ENCODE assay signal across 12 cellular contexts in genomic region chr13:48210178-48210577, GRCh38. TPM values are rescaled to one million over a fixed set of nuclear protein-coding genes. Genes with fewer than 3 reads are reported as not detected.
DNase-seq lines count a peak whose midpoint lies in the region; ATAC-seq and TF ChIP-seq lines count a peak whose summit lies in the region.
"Had no signal": no experiment of that assay in that cellular context is flagged by ENCODE, and none has a peak within 500 bp of the region (broad histone marks: within the 10 kb centered on the region; RNA-seq: fewer than 3 reads in every experiment).

No MANE protein-coding gene starts in this region.

- H3K27me3 ChIP-seq in SJCRH30, result no peaks in the 10 kb centered on the region
- H3K27me3 ChIP-seq: BE2C had no signal

- H3K9me3 ChIP-seq in SJCRH30 (replicated peaks), result no peaks in the 10 kb centered on the region
- H3K9me3 ChIP-seq: BE2C had no signal

- no peak overlapping the region for H3K27ac Mint-ChIP-seq in activated CD8-positive, alpha-beta memory T cell treated with anti-CD3 and anti-CD28 coated beads, Interleukin-2, amount 10 ng/mL, durations not matched to agents 7 days and 5 days
- H3K27ac Mint-ChIP-seq in stimulated activated memory B cell treated with anti-CD40 and anti-IgM and Interleukin-4, amounts not matched to agents 10 μg/mL and 1 μg/mL and 100 μg/mL, for 72 hours, result no peak overlapping the region
- H3K27ac Mint-ChIP-seq in WTC11, result no peak overlapping the region
- H3K27ac Mint-ChIP-seq: dendritic cell treated with granulocyte-macrophage colony-stimulating factor and Interleukin-4, amounts not matched to agents 40 ng/mL and 50 ng/mL, for 4 days had no signal

- H3K4me1 Mint-ChIP-seq in activated CD8-positive, alpha-beta memory T cell treated with anti-CD3 and anti-CD28 coated beads, Interleukin-2, amount 10 ng/mL, durations not matched to agents 7 days and 5 days, result peaks cover 20% of the 10 kb centered on the region
- no peaks in the 10 kb centered on the region for H3K4me1 Mint-ChIP-seq in stimulated activated memory B cell treated with anti-CD40 and anti-IgM and Interleukin-4, amounts not matched to agents 10 μg/mL and 1 μg/mL and 100 μg/mL, for 72 hours
- no peaks in the 10 kb centered on the region for H3K4me1 Mint-ChIP-seq in WTC11

- POLR2A ChIA-PET in WTC11 (lab: Charles Lee), result no interaction called here

- H3K36me3 ChIP-seq in SJCRH30, result no peaks in the 10 kb centered on the region
- H3K36me3 ChIP-seq: BE2C had no signal

- no peaks in the 10 kb centered on the region for H3K4me1 ChIP-seq in SJCRH30
- H3K4me1 ChIP-seq: BE2C had no signal

- no peak for DNase-seq in activated CD8-positive, alpha-beta memory T cell treated with anti-CD3 and anti-CD28 coated beads, Interleukin-2, amount 10 ng/mL, durations not matched to agents 7 days and 5 days
- no peak for DNase-seq in activated CD8-positive, alpha-beta memory T cell treated with anti-CD3 and anti-CD28 coated beads for 24 hours
- peak; percentile 81 for DNase-seq in LHCN-M2 (ENCODE audit: low read depth)
- DNase-seq in choroid plexus epithelial cell (ENCODE audit: low read depth), result peak; percentile 78
- no peak for DNase-seq in SJCRH30
- DNase-seq in cortex of kidney (lab: John Stamatoyannopoulos, UW), result no peak
- DNase-seq in WTC11 (ENCODE audit: low spot score), result no peak
- DNase-seq: BE2C, islet precursor cell had no signal

- CTCF ChIA-PET in activated CD8-positive, alpha-beta memory T cell treated with anti-CD3 and anti-CD28 coated beads, Interleukin-2, amount 10 ng/mL, durations not matched to agents 7 days and 5 days (lab: Charles Lee), result no interaction called here
- CTCF ChIA-PET in WTC11 (lab: Charles Lee), result no interaction called here

- H3K4me3 ChIP-seq in choroid plexus epithelial cell (ENCODE audit: low read depth, low read length) (no peak overlapping the region), SJCRH30 (no peak overlapping the region)
- H3K4me3 ChIP-seq: SK-N-MC had no signal

- no peak overlapping the region for H3K27ac ChIP-seq in SJCRH30
- H3K27ac ChIP-seq: SK-N-MC had no signal

- H3K36me3 Mint-ChIP-seq in activated CD8-positive, alpha-beta memory T cell treated with anti-CD3 and anti-CD28 coated beads, Interleukin-2, amount 10 ng/mL, durations not matched to agents 7 days and 5 days, result peaks cover 4% of the 10 kb centered on the region
- no peaks in the 10 kb centered on the region for H3K36me3 Mint-ChIP-seq in stimulated activated memory B cell treated with anti-CD40 and anti-IgM and Interleukin-4, amounts not matched to agents 10 μg/mL and 1 μg/mL and 100 μg/mL, for 72 hours
- H3K36me3 Mint-ChIP-seq in WTC11, result peaks cover 17% of the 10 kb centered on the region

- no peak overlapping the region for H3K4me3 Mint-ChIP-seq in activated CD8-positive, alpha-beta memory T cell treated with anti-CD3 and anti-CD28 coated beads, Interleukin-2, amount 10 ng/mL, durations not matched to agents 7 days and 5 days
- no peak overlapping the region for H3K4me3 Mint-ChIP-seq in stimulated activated memory B cell treated with anti-CD40 and anti-IgM and Interleukin-4, amounts not matched to agents 10 μg/mL and 1 μg/mL and 100 μg/mL, for 72 hours
- no peak overlapping the region for H3K4me3 Mint-ChIP-seq in WTC11
- H3K4me3 Mint-ChIP-seq: dendritic cell treated with granulocyte-macrophage colony-stimulating factor and Interleukin-4, amounts not matched to agents 40 ng/mL and 50 ng/mL, for 4 days had no signal

- ATAC-seq in activated CD8-positive, alpha-beta memory T cell treated with anti-CD3 and anti-CD28 coated beads, Interleukin-2, amount 10 ng/mL, durations not matched to agents 7 days and 5 days, result peak; percentile 75
- ATAC-seq in stimulated activated memory B cell treated with anti-CD40 and anti-IgM and Interleukin-4, amounts not matched to agents 10 μg/mL and 1 μg/mL and 100 μg/mL, for 72 hours, result peak; percentile 51
- no peak for ATAC-seq in WTC11

- H3K9me3 Mint-ChIP-seq in activated CD8-positive, alpha-beta memory T cell treated with anti-CD3 and anti-CD28 coated beads, Interleukin-2, amount 10 ng/mL, durations not matched to agents 7 days and 5 days (ENCODE audit: low read depth), result no peaks in the 10 kb centered on the region
- H3K9me3 Mint-ChIP-seq in stimulated activated memory B cell treated with anti-CD40 and anti-IgM and Interleukin-4, amounts not matched to agents 10 μg/mL and 1 μg/mL and 100 μg/mL, for 72 hours, result peaks cover 7% of the 10 kb centered on the region
- H3K9me3 Mint-ChIP-seq in WTC11, result peaks cover 24% of the 10 kb centered on the region

- peaks cover 40% of the 10 kb centered on the region for H3K27me3 Mint-ChIP-seq in activated CD8-positive, alpha-beta memory T cell treated with anti-CD3 and anti-CD28 coated beads, Interleukin-2, amount 10 ng/mL, durations not matched to agents 7 days and 5 days
- H3K27me3 Mint-ChIP-seq in stimulated activated memory B cell treated with anti-CD40 and anti-IgM and Interleukin-4, amounts not matched to agents 10 μg/mL and 1 μg/mL and 100 μg/mL, for 72 hours, result peaks cover 18% of the 10 kb centered on the region
- H3K27me3 Mint-ChIP-seq in WTC11 (ENCODE audit: low read depth), result no peaks in the 10 kb centered on the region; the same call in 1 of the 2 replicates
- H3K27me3 Mint-ChIP-seq: dendritic cell treated with granulocyte-macrophage colony-stimulating factor and Interleukin-4, amounts not matched to agents 40 ng/mL and 50 ng/mL, for 4 days had no signal

- no peak for TF ChIP-seq CTCF in choroid plexus epithelial cell (conservative IDR thresholded peaks at IDR 0.05; ENCODE audit: low read depth, low read length)
- TF ChIP-seq CTCF in WTC11 (IDR thresholded peaks at IDR 0.05), result no peak

TF ChIP-seq in WTC11, 78 proteins besides CTCF, POLR2A, EP300 and RAD21:
- TF ChIP-seq ZNF425 (CRISPR knock-in tag; conservative IDR thresholded peaks at IDR 0.05) (no peak), TP53 (CRISPR knock-in tag; IDR thresholded peaks at IDR 0.05) (no peak), ZNF232 (CRISPR knock-in tag; IDR thresholded peaks at IDR 0.05) (no peak), MXD4 (CRISPR knock-in tag; IDR thresholded peaks at IDR 0.05; ENCODE audit: borderline replicate concordance) (no peak), NR1H2 (CRISPR knock-in tag; IDR thresholded peaks at IDR 0.05) (no peak), HMGA2 (CRISPR knock-in tag; IDR thresholded peaks at IDR 0.05) (no peak), SOX15 (CRISPR knock-in tag; IDR thresholded peaks at IDR 0.05) (no peak), NR3C1 (CRISPR knock-in tag; conservative IDR thresholded peaks at IDR 0.05; ENCODE audit: low read depth) (no peak), ZBTB21 (CRISPR knock-in tag; IDR thresholded peaks at IDR 0.05; ENCODE audit: borderline replicate concordance) (no peak)

RNA-seq across cellular contexts. Expression of gene ITM2B, which starts 22.8 kb away (rescaled TPM):
- total RNA-seq in activated CD8-positive, alpha-beta memory T cell treated with anti-CD3 and anti-CD28 coated beads, Interleukin-2, amount 10 ng/mL, durations not matched to agents 7 days and 5 days, result 100 to 1,000 TPM; 163 to 197 TPM
- total RNA-seq in LHCN-M2 (2014; rRNA removed), result 141 and 144 TPM in 2 replicates
- polyA plus RNA-seq in LHCN-M2 (2012), result 128 TPM
- 124 and 133 TPM in 2 replicates for total RNA-seq in SJCRH30 (2014; rRNA removed; shearing (Covaris generic))
- 177 to 186 TPM (median 178 TPM) in 3 replicates for total RNA-seq in WTC11 (2021)

Comparison
In these comparisons a context has a peak if more than half of its experiments do, and no peak if none do; other contexts are left out.
1. DNase-seq: peak in LHCN-M2 (single experiment) and choroid plexus epithelial cell (single experiment); none in activated CD8-positive, alpha-beta memory T cell treated with anti-CD3 and anti-CD28 coated beads, Interleukin-2, amount 10 ng/mL, durations not matched to agents 7 days and 5 days (single experiment), activated CD8-positive, alpha-beta memory T cell treated with anti-CD3 and anti-CD28 coated beads for 24 hours (single experiment), SJCRH30 (0 of 2), cortex of kidney (single experiment) and WTC11 (single experiment).